In genomic region chr17:14381606-14382005, GRCh38 we compare ENCODE assay signal across 21 cellular contexts.
"Had no signal": no experiment of that assay in that cellular context is flagged by ENCODE, and none has a peak within 500 bp of the region (broad histone marks: within the 10 kb centered on the region; RNA-seq: fewer than 3 reads in every experiment).

No MANE protein-coding gene starts in this region.

- H3K36me3 Mint-ChIP-seq: mesothelial cell of epicardium; naive B cell; natural killer cell treated with Interleukin-12 subunit alpha and Interleukin-12 subunit beta and Interleukin-15 and Interleukin-18, amount 100 ng/mL, for 72 hours; stimulated activated memory B cell treated with anti-CD40 and anti-IgM and Interleukin-4, amounts not matched to agents 10 μg/mL and 1 μg/mL and 100 μg/mL, for 72 hours; type B pancreatic cell had no signal

- H3K9me3 Mint-ChIP-seq: mesothelial cell of epicardium; natural killer cell treated with Interleukin-12 subunit alpha and Interleukin-12 subunit beta and Interleukin-15 and Interleukin-18, amount 100 ng/mL, for 72 hours; stimulated activated naive CD8-positive, alpha-beta T cell treated with anti-CD3 and anti-CD28 coated beads, Interleukin-15, amount 100 ng/mL, for 72 hours; type B pancreatic cell had no signal

- H3K27me3 ChIP-seq: ovary, right atrium auricular region, right lobe of liver, spleen, tibial nerve, uterus had no signal

- H3K27ac Mint-ChIP-seq: mesothelial cell of epicardium; progenitor cell of endocrine pancreas; stimulated activated memory B cell treated with anti-CD40 and anti-IgM and Interleukin-4, amounts not matched to agents 10 μg/mL and 1 μg/mL and 100 μg/mL, for 72 hours; stimulated activated naive CD8-positive, alpha-beta T cell treated with anti-CD3 and anti-CD28 coated beads, Interleukin-15, amount 100 ng/mL, for 72 hours; type B pancreatic cell had no signal

- H3K4me1 Mint-ChIP-seq: mesothelial cell of epicardium; naive B cell; stimulated activated memory B cell treated with anti-CD40 and anti-IgM and Interleukin-4, amounts not matched to agents 10 μg/mL and 1 μg/mL and 100 μg/mL, for 72 hours; stimulated activated naive CD8-positive, alpha-beta T cell treated with anti-CD3 and anti-CD28 coated beads, Interleukin-15, amount 100 ng/mL, for 72 hours had no signal

- H3K27me3 Mint-ChIP-seq: naive B cell; natural killer cell treated with Interleukin-12 subunit alpha and Interleukin-12 subunit beta and Interleukin-15 and Interleukin-18, amount 100 ng/mL, for 72 hours; stimulated activated memory B cell treated with anti-CD40 and anti-IgM and Interleukin-4, amounts not matched to agents 10 μg/mL and 1 μg/mL and 100 μg/mL, for 72 hours; stimulated activated naive CD8-positive, alpha-beta T cell treated with anti-CD3 and anti-CD28 coated beads, Interleukin-15, amount 100 ng/mL, for 72 hours had no signal

- H3K27ac ChIP-seq: left ventricle myocardium inferior, ovary, right atrium auricular region, right lobe of liver, skin epidermis, spleen, tibial nerve, uterus had no signal

- H3K9me3 ChIP-seq: left ventricle myocardium inferior, ovary, right atrium auricular region, right lobe of liver, tibial nerve, uterus had no signal

- ATAC-seq: natural killer cell treated with Interleukin-12 subunit alpha and Interleukin-12 subunit beta and Interleukin-15 and Interleukin-18, amount 100 ng/mL, for 72 hours; right lobe of liver; stimulated activated memory B cell treated with anti-CD40 and anti-IgM and Interleukin-4, amounts not matched to agents 10 μg/mL and 1 μg/mL and 100 μg/mL, for 72 hours; stimulated activated naive CD8-positive, alpha-beta T cell treated with anti-CD3 and anti-CD28 coated beads, Interleukin-15, amount 100 ng/mL, for 72 hours had no signal

- H3K4me1 ChIP-seq: left ventricle myocardium inferior, right atrium auricular region, spleen, tibial nerve, uterus had no signal

- DNase-seq: islet precursor cell; left ventricle myocardium inferior; mesendoderm; naive B cell; ovary; right lobe of liver; spleen; stimulated activated CD4-positive, alpha-beta T cell treated with anti-CD3 and anti-CD28 coated beads, Interleukin-4, amount 100 ng/mL, for 24 hours; stimulated activated naive CD4-positive, alpha-beta T cell treated with Interleukin-2 at 50 U/mL for 16 hours; stimulated activated naive CD8-positive, alpha-beta T cell treated with anti-CD3 and anti-CD28 coated beads, Interleukin-15, amount 100 ng/mL, for 72 hours; substantia nigra; uterus had no signal

- H3K36me3 ChIP-seq: left ventricle myocardium inferior, ovary, right atrium auricular region, right lobe of liver, spleen, tibial nerve, uterus had no signal

- H3K4me3 ChIP-seq: left ventricle myocardium inferior, lung, ovary, right atrium auricular region, right lobe of liver, skin epidermis, spleen, tibial nerve, uterus had no signal

- H3K4me3 Mint-ChIP-seq: mesothelial cell of epicardium; naive B cell; natural killer cell treated with Interleukin-12 subunit alpha and Interleukin-12 subunit beta and Interleukin-15 and Interleukin-18, amount 100 ng/mL, for 72 hours; stimulated activated memory B cell treated with anti-CD40 and anti-IgM and Interleukin-4, amounts not matched to agents 10 μg/mL and 1 μg/mL and 100 μg/mL, for 72 hours; stimulated activated naive CD8-positive, alpha-beta T cell treated with anti-CD3 and anti-CD28 coated beads, Interleukin-15, amount 100 ng/mL, for 72 hours; type B pancreatic cell had no signal
